Comparison of ENCODE assay signal across 8 cellular contexts in the genomic region with DNA sequence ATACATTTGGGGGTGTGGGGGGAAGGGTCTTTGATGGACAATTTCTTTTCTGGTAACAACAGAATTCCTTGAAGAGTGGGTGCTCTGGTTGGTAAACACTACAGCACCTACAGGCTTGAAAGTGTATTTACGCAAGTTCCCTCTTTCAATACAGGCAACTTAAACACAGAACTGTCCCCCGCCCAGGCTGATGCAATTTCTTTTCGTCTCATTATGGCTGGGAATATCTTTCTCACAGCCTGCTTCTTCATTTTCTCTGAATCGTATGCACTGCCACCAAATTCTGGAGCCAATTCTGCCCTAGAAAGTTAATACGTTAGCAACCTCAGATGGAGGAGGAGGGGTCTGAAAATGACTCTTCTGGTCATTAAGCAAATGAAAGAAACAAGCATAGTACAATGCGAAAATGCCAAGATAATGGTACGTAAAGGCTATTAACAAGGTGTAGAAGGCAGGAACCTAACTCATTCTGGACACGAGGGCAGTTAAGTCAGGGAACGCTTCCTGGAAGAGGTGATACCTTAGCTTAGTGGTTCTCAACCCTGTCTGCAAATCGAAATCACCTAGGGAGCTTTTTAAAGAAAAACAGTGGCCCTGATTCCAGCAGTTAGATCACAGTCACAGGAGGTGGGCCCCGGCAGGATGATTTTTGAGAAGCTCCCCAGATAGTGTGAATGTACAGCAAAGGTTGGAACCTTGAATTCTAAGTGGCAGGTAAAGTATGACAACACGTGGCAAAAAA. TPM values are rescaled to one million over a fixed set of nuclear protein-coding genes. Genes with fewer than 3 reads are reported as not detected.
A peak's percentile ranks its signal among the peaks of the same experiment; 100 is the strongest.
DNase-seq lines count a peak whose midpoint lies in the region; ATAC-seq and TF ChIP-seq lines count a peak whose summit lies in the region.

No MANE protein-coding gene starts in this region.

- TF ChIP-seq CTCF in A673 (conservative IDR thresholded peaks at IDR 0.05; ENCODE audit: low read depth, low read length) = peak; percentile 44; the same call in 1 of the 2 replicates
- peak; percentile 41; the same call in 2 of the 3 replicates for TF ChIP-seq CTCF in GM12872 (IDR thresholded peaks at IDR 0.05; ENCODE audit: insufficient read depth, low read depth, low read length)
- no peak for TF ChIP-seq CTCF in adrenal gland (IDR thresholded peaks at IDR 0.05)

- 58 to 65% (median 60%) methylated on average over 12 of the region's 12 CpGs for WGBS in adrenal gland, 4 donors

- POLR2A ChIA-PET in A673 (lab: Charles Lee; ENCODE audit: low non-redundant PET) = no interaction called here

- TF ChIP-seq POLR2A in adrenal gland (IDR thresholded peaks at IDR 0.05) = no peak

- peaks cover 9% of the 10 kb centered on the region for H3K36me3 ChIP-seq in A673 (ENCODE audit: insufficient read depth, low read length, poor library complexity, severe bottlenecking)
- H3K36me3 ChIP-seq in adrenal gland (replicated peaks in 1 of 2) = no peaks in the 10 kb centered on the region

- ATAC-seq in HG02642 (IDR thresholded peaks at IDR 0.05; ENCODE audit: poor library complexity, unreplicated experiment) = peak; percentile 20

- DNase-seq in A673 (ENCODE audit: low spot score) (peak; percentile 60), NCI-H748 (lab: John Stamatoyannopoulos, UW; ENCODE audit: unreplicated experiment) (peak; percentile 59), adrenal gland (no peak), inferior parietal cortex (ENCODE audit: extremely low spot score) (peak; percentile 25), NCI-H226 (no peak)
- DNase-seq in stimulated activated CD8-positive, alpha-beta memory T cell treated with anti-CD3 and anti-CD28 coated beads, Interleukin-4, amount 100 ng/mL, for 48 hours = peak; percentile 39

- H3K9me3 ChIP-seq in A673 (ENCODE audit: low read depth, low read length, poor library complexity, severe bottlenecking) = no peaks in the 10 kb centered on the region
- no peaks in the 10 kb centered on the region for H3K9me3 ChIP-seq in adrenal gland (replicated peaks in 1 of 3)

- H3K4me3 ChIP-seq in A673 (ENCODE audit: low read depth, low read length, poor library complexity, severe bottlenecking) (peak overlapping the region; percentile 58), adrenal gland (peak overlapping the region; percentile 39 to 88 (median 78))

- H3K27ac ChIP-seq in A673 (ENCODE audit: low read depth, low read length, poor library complexity, severe bottlenecking) (peak overlapping the region; percentile 90), adrenal gland (peak overlapping the region; percentile 90 to 97 (median 94))

- peaks cover 7% of the 10 kb centered on the region for H3K4me1 ChIP-seq in A673 (ENCODE audit: insufficient read depth, low read length, poor library complexity, severe bottlenecking)
- H3K4me1 ChIP-seq in adrenal gland (replicated peaks in 1 of 2) = peaks cover 5% of the 10 kb centered on the region in 2 donors

- H3K27me3 ChIP-seq in A673 (replicated peaks; ENCODE audit: insufficient read depth, low read depth, low read length, poor library complexity) (no peaks in the 10 kb centered on the region), adrenal gland (no peaks in the 10 kb centered on the region)

- CTCF ChIA-PET in A673 (lab: Charles Lee) = no interaction called here

- intact Hi-C loops in A673 (cut with micrococcal nuclease; ENCODE audit: unreplicated experiment) (no loop called here), adrenal gland (cut with DNase I) (no loop called here)

- no TSS peak for BruUV-seq in A673 (replicated peaks; lab: Mats Ljungman, UMichigan)

RNA-seq across cellular contexts. Expression of a gene that starts 1.0 kb away (rescaled TPM):
- total RNA-seq in A673 (2021) (24.5 and 24.6 TPM in 2 replicates), adrenal gland (10 to 100 TPM; 12.9 to 66.9 (median 28.4) TPM)
- 10 to 100 TPM in 2 of 3 donors, 1 to 10 TPM in 1; 8.8 to 51.4 (median 11.8) TPM for polyA plus RNA-seq in adrenal gland

Comparison
In these comparisons a context has a peak if more than half of its experiments do, and no peak if none do; other contexts are left out.
1. DNase-seq: peak in A673 (single experiment), NCI-H748 (single experiment), inferior parietal cortex (single experiment) and stimulated activated CD8-positive, alpha-beta memory T cell treated with anti-CD3 and anti-CD28 coated beads, Interleukin-4, amount 100 ng/mL, for 48 hours (single experiment); none in adrenal gland (0 of 7) and NCI-H226 (single experiment).
2. CTCF ChIP-seq: peak in A673 (single experiment) and GM12872 (single experiment); none in adrenal gland (0 of 6).